1 cellular context compared by ENCODE assay signal in the genomic region with DNA sequence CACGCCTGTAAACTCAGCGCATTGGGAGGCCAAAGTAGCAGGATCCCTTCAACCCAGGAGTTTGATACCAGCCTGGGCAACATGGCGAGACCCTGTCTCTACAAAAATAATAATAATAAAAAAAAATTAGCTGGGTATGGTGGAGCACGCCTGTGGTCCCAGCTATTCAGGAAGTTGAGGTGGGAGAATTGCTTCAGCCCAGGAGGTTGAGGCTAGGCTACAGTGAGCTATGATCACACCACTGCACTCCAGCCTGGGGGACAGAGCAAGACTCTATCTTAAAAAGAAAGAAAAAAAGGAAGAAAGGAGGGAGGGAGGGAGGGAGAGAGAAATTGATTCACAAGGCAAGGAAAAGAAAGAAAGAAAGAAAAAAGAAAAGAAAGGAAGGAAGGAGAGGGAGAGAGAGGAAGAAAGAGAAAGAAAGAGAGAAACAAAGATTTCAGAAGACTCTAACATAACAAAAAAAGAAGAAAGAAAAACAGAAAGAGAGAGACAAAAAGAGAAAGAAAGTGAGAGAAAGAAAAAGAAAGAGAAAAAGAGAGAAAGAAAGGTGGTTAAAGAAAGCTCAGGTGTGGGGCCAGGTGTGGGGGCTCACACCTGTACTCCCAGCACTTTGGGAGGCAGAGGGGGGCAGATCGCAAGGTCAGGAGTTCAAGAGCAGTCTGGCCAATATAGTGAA.
TF ChIP-seq lines count a peak whose summit lies in the region.

No MANE protein-coding gene starts in this region.

TF ChIP-seq in HEK293, 187 proteins besides CTCF, POLR2A, EP300 and RAD21 (continued from another document):
- TF ChIP-seq, protein P1, sequence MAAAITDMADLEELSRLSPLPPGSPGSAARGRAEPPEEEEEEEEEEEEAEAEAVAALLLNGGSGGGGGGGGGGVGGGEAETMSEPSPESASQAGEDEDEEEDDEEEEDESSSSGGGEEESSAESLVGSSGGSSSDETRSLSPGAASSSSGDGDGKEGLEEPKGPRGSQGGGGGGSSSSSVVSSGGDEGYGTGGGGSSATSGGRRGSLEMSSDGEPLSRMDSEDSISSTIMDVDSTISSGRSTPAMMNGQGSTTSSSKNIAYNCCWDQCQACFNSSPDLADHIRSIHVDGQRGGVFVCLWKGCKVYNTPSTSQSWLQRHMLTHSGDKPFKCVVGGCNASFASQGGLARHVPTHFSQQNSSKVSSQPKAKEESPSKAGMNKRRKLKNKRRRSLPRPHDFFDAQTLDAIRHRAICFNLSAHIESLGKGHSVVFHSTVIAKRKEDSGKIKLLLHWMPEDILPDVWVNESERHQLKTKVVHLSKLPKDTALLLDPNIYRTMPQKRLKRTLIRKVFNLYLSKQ (tag by site-specific recombination; IDR thresholded peaks at IDR 0.05; ENCODE audit: borderline replicate concordance) = no peak
- TF ChIP-seq ZBTB21 (tag by site-specific recombination; IDR thresholded peaks at IDR 0.05) (no peak), REPIN1 (tag by site-specific recombination; IDR thresholded peaks at IDR 0.05; ENCODE audit: low read depth) (no peak), ZNF664 (tag by site-specific recombination; IDR thresholded peaks at IDR 0.05) (no peak), ZNF366 (tag by site-specific recombination; conservative IDR thresholded peaks at IDR 0.05) (peak; percentile 87), ZNF248 (tag by site-specific recombination; IDR thresholded peaks at IDR 0.05) (no peak), ZNF529 (tag by site-specific recombination; IDR thresholded peaks at IDR 0.05; ENCODE audit: insufficient replicate concordance) (no peak), ZEB2 (tag by site-specific recombination; IDR thresholded peaks at IDR 0.05) (peak; percentile 22; the same call in 1 of the 2 replicates)
- TF ChIP-seq, protein P2, sequence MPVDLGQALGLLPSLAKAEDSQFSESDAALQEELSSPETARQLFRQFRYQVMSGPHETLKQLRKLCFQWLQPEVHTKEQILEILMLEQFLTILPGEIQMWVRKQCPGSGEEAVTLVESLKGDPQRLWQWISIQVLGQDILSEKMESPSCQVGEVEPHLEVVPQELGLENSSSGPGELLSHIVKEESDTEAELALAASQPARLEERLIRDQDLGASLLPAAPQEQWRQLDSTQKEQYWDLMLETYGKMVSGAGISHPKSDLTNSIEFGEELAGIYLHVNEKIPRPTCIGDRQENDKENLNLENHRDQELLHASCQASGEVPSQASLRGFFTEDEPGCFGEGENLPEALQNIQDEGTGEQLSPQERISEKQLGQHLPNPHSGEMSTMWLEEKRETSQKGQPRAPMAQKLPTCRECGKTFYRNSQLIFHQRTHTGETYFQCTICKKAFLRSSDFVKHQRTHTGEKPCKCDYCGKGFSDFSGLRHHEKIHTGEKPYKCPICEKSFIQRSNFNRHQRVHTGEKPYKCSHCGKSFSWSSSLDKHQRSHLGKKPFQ (tag by site-specific recombination; IDR thresholded peaks at IDR 0.05) = no peak
